In genomic region chr2:219592721-219593120, GRCh38 we compare ENCODE assay signal across 1 cellular context.
TF ChIP-seq lines count a peak whose summit lies in the region.

No MANE protein-coding gene starts in this region.

TF ChIP-seq in GM23338, 12 proteins besides CTCF, POLR2A, EP300 and RAD21:
- TF ChIP-seq ZNF462 (CRISPR knock-in tag; IDR thresholded peaks at IDR 0.05) (no peak), ETS1 (IDR thresholded peaks at IDR 0.05) (no peak), ZNF331 (CRISPR knock-in tag; IDR thresholded peaks at IDR 0.05; ENCODE audit: low read depth) (no peak), JUNB (IDR thresholded peaks at IDR 0.05; ENCODE audit: unreplicated experiment) (no peak), STAT1 (IDR thresholded peaks at IDR 0.05; ENCODE audit: unreplicated experiment) (no peak), EZH2 (IDR thresholded peaks at IDR 0.05; ENCODE audit: low read depth, unreplicated experiment) (no peak), NANOG (IDR thresholded peaks at IDR 0.05; ENCODE audit: borderline replicate concordance) (no peak), CREB1 (CRISPR knock-in tag; IDR thresholded peaks at IDR 0.05; ENCODE audit: low read depth) (no peak), EZH2phosphoT487 (IDR thresholded peaks at IDR 0.05; ENCODE audit: unreplicated experiment) (no peak), POLR2AphosphoS5 (IDR thresholded peaks at IDR 0.05; ENCODE audit: low read depth) (no peak), ZNF114 (CRISPR knock-in tag; IDR thresholded peaks at IDR 0.05) (no peak)
- TF ChIP-seq, protein P1, sequence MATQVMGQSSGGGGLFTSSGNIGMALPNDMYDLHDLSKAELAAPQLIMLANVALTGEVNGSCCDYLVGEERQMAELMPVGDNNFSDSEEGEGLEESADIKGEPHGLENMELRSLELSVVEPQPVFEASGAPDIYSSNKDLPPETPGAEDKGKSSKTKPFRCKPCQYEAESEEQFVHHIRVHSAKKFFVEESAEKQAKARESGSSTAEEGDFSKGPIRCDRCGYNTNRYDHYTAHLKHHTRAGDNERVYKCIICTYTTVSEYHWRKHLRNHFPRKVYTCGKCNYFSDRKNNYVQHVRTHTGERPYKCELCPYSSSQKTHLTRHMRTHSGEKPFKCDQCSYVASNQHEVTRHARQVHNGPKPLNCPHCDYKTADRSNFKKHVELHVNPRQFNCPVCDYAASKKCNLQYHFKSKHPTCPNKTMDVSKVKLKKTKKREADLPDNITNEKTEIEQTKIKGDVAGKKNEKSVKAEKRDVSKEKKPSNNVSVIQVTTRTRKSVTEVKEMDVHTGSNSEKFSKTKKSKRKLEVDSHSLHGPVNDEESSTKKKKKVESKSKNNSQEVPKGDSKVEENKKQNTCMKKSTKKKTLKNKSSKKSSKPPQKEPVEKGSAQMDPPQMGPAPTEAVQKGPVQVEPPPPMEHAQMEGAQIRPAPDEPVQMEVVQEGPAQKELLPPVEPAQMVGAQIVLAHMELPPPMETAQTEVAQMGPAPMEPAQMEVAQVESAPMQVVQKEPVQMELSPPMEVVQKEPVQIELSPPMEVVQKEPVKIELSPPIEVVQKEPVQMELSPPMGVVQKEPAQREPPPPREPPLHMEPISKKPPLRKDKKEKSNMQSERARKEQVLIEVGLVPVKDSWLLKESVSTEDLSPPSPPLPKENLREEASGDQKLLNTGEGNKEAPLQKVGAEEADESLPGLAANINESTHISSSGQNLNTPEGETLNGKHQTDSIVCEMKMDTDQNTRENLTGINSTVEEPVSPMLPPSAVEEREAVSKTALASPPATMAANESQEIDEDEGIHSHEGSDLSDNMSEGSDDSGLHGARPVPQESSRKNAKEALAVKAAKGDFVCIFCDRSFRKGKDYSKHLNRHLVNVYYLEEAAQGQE (IDR thresholded peaks at IDR 0.05; ENCODE audit: unreplicated experiment) = no peak
